In genomic region chr2:221573430-221574230, GRCh38 we compare ENCODE assay signal across 8 cellular contexts. TPM values are rescaled to one million over a fixed set of nuclear protein-coding genes. Genes with fewer than 3 reads are reported as not detected.
DNase-seq lines count a peak whose midpoint lies in the region; ATAC-seq, FAIRE-seq and TF ChIP-seq lines count a peak whose summit lies in the region.

No MANE protein-coding gene starts in this region.

- H3K9me3 Mint-ChIP-seq in activated T-cell treated with anti-CD3 and anti-CD28 coated beads, Interleukin-2, amount 50 U/mL, for 4 hours = no peaks in the 10 kb centered on the region

- FAIRE-seq in HTR-8/SVneo (lab: Jason Lieb, UNC) = peak; percentile 75

- intact Hi-C loops in esophagus muscularis mucosa (cut with DNase I) = loop anchor here (1.0 to 10.0 kb wide), 5 partner anchors 136 to 1836 kb away; no protein-coding TSS in a partner anchor

- H3K27me3 ChIP-seq in OCI-LY3 (ENCODE audit: low read depth, low read length) (no peaks in the 10 kb centered on the region), esophagus muscularis mucosa (peaks cover 0 to 29% (median 6%) of the 10 kb centered on the region in 4 donors), muscle layer of duodenum (ENCODE audit: low read depth, low read length) (peaks cover 28% of the 10 kb centered on the region)

- peak overlapping the region; percentile 71 for H3K4me2 ChIP-seq in OCI-LY3 (ENCODE audit: low read length)

- peaks cover 33% of the 10 kb centered on the region for H3K4me1 Mint-ChIP-seq in activated T-cell treated with anti-CD3 and anti-CD28 coated beads, Interleukin-2, amount 50 U/mL, for 4 hours (ENCODE audit: low read depth)

- peaks cover 2% of the 10 kb centered on the region for H3K36me3 Mint-ChIP-seq in activated T-cell treated with anti-CD3 and anti-CD28 coated beads, Interleukin-2, amount 50 U/mL, for 4 hours (ENCODE audit: insufficient read depth)

- ATAC-seq in GM21423 (IDR thresholded peaks at IDR 0.05; ENCODE audit: unreplicated experiment) = peak; percentile 57
- peak; percentile 58 to 60 for ATAC-seq in activated T-cell treated with anti-CD3 and anti-CD28 coated beads, Interleukin-2, amount 50 U/mL, for 4 hours

- TF ChIP-seq POLR2A in esophagus muscularis mucosa (IDR thresholded peaks at IDR 0.05; ENCODE audit: low read depth) = no peak

- H3K4me3 ChIP-seq in OCI-LY3 (ENCODE audit: low read length) = peak overlapping the region; percentile 99
- peak overlapping the region; percentile 70 to 83 (median 78) for H3K4me3 ChIP-seq in esophagus muscularis mucosa
- H3K4me3 ChIP-seq in muscle layer of duodenum (ENCODE audit: low read depth in 1 of 2, low read length in 2 of 2) = peak overlapping the region; percentile 78 to 96

- peak overlapping the region; percentile 68 for H2AFZ ChIP-seq in OCI-LY3 (ENCODE audit: low read depth, low read length)

- H3K36me3 ChIP-seq in OCI-LY3 (replicated peaks; ENCODE audit: low read depth, low read length) (no peaks in the 10 kb centered on the region), esophagus muscularis mucosa (no peaks in the 10 kb centered on the region), muscle layer of duodenum (ENCODE audit: control insufficient read depth in 1 of 2, insufficient read depth in 2 of 2, low read length in 2 of 2) (no peaks in the 10 kb centered on the region)

- H3K4me1 ChIP-seq in OCI-LY3 (ENCODE audit: low read length) (peaks cover 9% of the 10 kb centered on the region), esophagus muscularis mucosa (peaks cover 16 to 51% (median 42%) of the 10 kb centered on the region in 4 donors), muscle layer of duodenum (ENCODE audit: control insufficient read depth in 1 of 2, insufficient read depth in 2 of 2, low read length in 2 of 2) (peaks cover 0 to 36% of the 10 kb centered on the region in 2 donors)

- H3K27ac ChIP-seq in OCI-LY3 (ENCODE audit: low read length) = peak overlapping the region; percentile 79
- H3K27ac ChIP-seq in esophagus muscularis mucosa (replicated peaks in 1 of 4) = peak overlapping the region; percentile 82 to 89 (median 85)
- peak overlapping the region; percentile 45 for H3K27ac ChIP-seq in muscle layer of duodenum (ENCODE audit: low read length)

- H3K9me3 ChIP-seq in OCI-LY3 (ENCODE audit: insufficient read depth, low read length) = no peaks in the 10 kb centered on the region
- no peaks in the 10 kb centered on the region for H3K9me3 ChIP-seq in esophagus muscularis mucosa
- no peaks in the 10 kb centered on the region for H3K9me3 ChIP-seq in muscle layer of duodenum (ENCODE audit: control insufficient read depth in 1 of 2, low read length in 2 of 2)

- H3K27me3 Mint-ChIP-seq in activated T-cell treated with anti-CD3 and anti-CD28 coated beads, Interleukin-2, amount 50 U/mL, for 4 hours (ENCODE audit: low read depth) = peaks cover 45% of the 10 kb centered on the region

- WGBS in esophagus muscularis mucosa = under 1% methylated on average over 34 of the region's 63 CpGs

- peak overlapping the region; percentile 82 for H3K9ac ChIP-seq in OCI-LY3 (ENCODE audit: low read length)

- H3K4me3 Mint-ChIP-seq in activated T-cell treated with anti-CD3 and anti-CD28 coated beads, Interleukin-2, amount 50 U/mL, for 4 hours = peak overlapping the region; percentile 68

- TF ChIP-seq CTCF in OCI-LY3 (IDR thresholded peaks at IDR 0.05; ENCODE audit: low read depth, low read length) (peak; percentile 65), esophagus muscularis mucosa (IDR thresholded peaks at IDR 0.05) (peak; percentile 95 to 100 (median 99))

- DNase-seq in D341Med (ENCODE audit: low spot score) (peak; percentile 89), HTR-8/SVneo (ENCODE audit: insufficient read length, low spot score) (peak; percentile 72), esophagus muscularis mucosa (ENCODE audit: extremely low spot score) (no peak)
- peak; percentile 76 for DNase-seq in activated T-cell treated with anti-CD3 and anti-CD28 coated beads, Interleukin-2, amount 50 U/mL, for 4 hours
- DNase-seq in stimulated activated CD8-positive, alpha-beta memory T cell treated with anti-CD3 and anti-CD28 coated beads, Interleukin-7, amount 100 ng/mL, for 24 hours (ENCODE audit: low read depth) = peak; percentile 64

- H4K20me1 ChIP-seq in OCI-LY3 (ENCODE audit: insufficient read depth, low read length) = no peaks in the 10 kb centered on the region

- peaks cover 8% of the 10 kb centered on the region; the same call in 1 of the 2 replicates for H3K79me2 ChIP-seq in OCI-LY3 (ENCODE audit: low read length)

- TF ChIP-seq EP300 in esophagus muscularis mucosa (IDR thresholded peaks at IDR 0.05) = no peak

RNA-seq across cellular contexts. Expression of gene EPHA4, which starts 1.5 kb away (rescaled TPM):
- 1 to 10 TPM; 2.2 to 5.4 (median 2.4) TPM for total RNA-seq in activated T-cell treated with anti-CD3 and anti-CD28 coated beads, Interleukin-2, amount 50 U/mL, for 4 hours
- total RNA-seq in esophagus muscularis mucosa = 10 to 100 TPM; 15.4 to 25.9 (median 20.2) TPM
